Comparison of ENCODE assay signal across 7 cellular contexts in genomic region chr11:75331761-75332160, GRCh38. TPM values are rescaled to one million over a fixed set of nuclear protein-coding genes. Genes with fewer than 3 reads are reported as not detected.
DNase-seq lines count a peak whose midpoint lies in the region; ATAC-seq, FAIRE-seq and TF ChIP-seq lines count a peak whose summit lies in the region.
"Not testable (repeated sequence)": the region's sequence is repeated elsewhere in the genome, so short reads cannot be mapped to it uniquely, and the experiment has no call there.

No MANE protein-coding gene starts in this region.

- not testable (repeated sequence) for H3K4ac ChIP-seq in IMR-90 (ENCODE audit: low read depth, low read length)

- POLR2A ChIA-PET in CD8-positive, alpha-beta T cell (lab: Charles Lee) = interaction anchor here (0.9 to 4.4 kb wide), 3 partner anchors 9 to 56 kb away, joined by 3 to 22 read pairs (median 3); no protein-coding TSS in a partner anchor
- POLR2A ChIA-PET in IMR-90 (lab: Charles Lee; ENCODE audit: unreplicated experiment); activated CD4-positive, alpha-beta T cell treated with anti-CD3 and anti-CD28 coated beads, Interleukin-2, amount 10 ng/mL, durations not matched to agents 7 days and 5 days (lab: Charles Lee); K562 (lab: Yijun Ruan, JAX): not testable (repeated sequence)
- POLR2A ChIA-PET in naive thymus-derived CD8-positive, alpha-beta T cell (lab: Charles Lee) = interaction anchor here (0.9 to 5.3 kb wide), 6 partner anchors 9 to 55 kb away, joined by 3 to 57 read pairs (median 8); partner anchors contain the start of gene ARRB1

- H4K5ac ChIP-seq in IMR-90 (ENCODE audit: low read depth, low read length) = not testable (repeated sequence)

- not testable (repeated sequence) for H3K27me3 ChIP-seq in CD8-positive, alpha-beta T cell (ENCODE audit: insufficient read depth, low read length); IMR-90 (ENCODE audit: control insufficient read depth, insufficient read depth, low read length); K562 (ENCODE audit: control insufficient read depth in 2 of 2, insufficient read depth in 2 of 2, low read length in 2 of 2); gastroesophageal sphincter

- not testable (repeated sequence) for H2BK15ac ChIP-seq in IMR-90 (ENCODE audit: low read depth, low read length)

- in situ Hi-C loops in IMR-90 (cut with MboI; ENCODE audit: low sequenced_read_pairs); K562 (cut with MboI): not testable (repeated sequence)

- H2AK9ac ChIP-seq in IMR-90 (replicated peaks; ENCODE audit: low read depth, low read length, poor library complexity) = not testable (repeated sequence)

- not testable (repeated sequence) for H3K36me3 Mint-ChIP-seq in CD8-positive, alpha-beta T cell
- H3K36me3 Mint-ChIP-seq in activated CD4-positive, alpha-beta T cell treated with anti-CD3 and anti-CD28 coated beads, Interleukin-2, amount 10 ng/mL, durations not matched to agents 7 days and 5 days (ENCODE audit: low read depth) = peaks cover 17% of the 10 kb centered on the region
- H3K36me3 Mint-ChIP-seq in naive thymus-derived CD8-positive, alpha-beta T cell = peaks cover 0 to 12% (median 9%) of the 10 kb centered on the region in 3 donors

- TF ChIP-seq POLR2A in IMR-90 (IDR thresholded peaks at IDR 0.05; ENCODE audit: low read depth, low read length); K562 (conservative IDR thresholded peaks at IDR 0.05); gastroesophageal sphincter (IDR thresholded peaks at IDR 0.05): not testable (repeated sequence)

- not testable (repeated sequence) for H4K8ac ChIP-seq in IMR-90 (ENCODE audit: low read depth in 2 of 2, low read length in 2 of 2)

- H3K56ac ChIP-seq in IMR-90 (ENCODE audit: extremely low read depth, insufficient read depth, low read length) = not testable (repeated sequence)

- not testable (repeated sequence) for TF ChIP-seq RAD21 in IMR-90 (IDR thresholded peaks at IDR 0.05; ENCODE audit: low read length); K562 (CRISPR knock-in tag; conservative IDR thresholded peaks at IDR 0.05 in 1 of 2, IDR thresholded peaks at IDR 0.05 in 1 of 2)

- H2AK5ac ChIP-seq in IMR-90 (ENCODE audit: low read depth, low read length) = not testable (repeated sequence)

- H3K36me3 ChIP-seq in CD8-positive, alpha-beta T cell (ENCODE audit: insufficient read depth, low read length); IMR-90 (ENCODE audit: control insufficient read depth, insufficient read depth, low read length); gastroesophageal sphincter: not testable (repeated sequence)
- H3K36me3 ChIP-seq in K562 (ENCODE audit: control insufficient read depth, insufficient read depth, low read length) = peaks cover 13% of the 10 kb centered on the region; the same call in 1 of the 3 replicates

- not testable (repeated sequence) for H4K91ac ChIP-seq in IMR-90 (ENCODE audit: insufficient read depth, low read depth, low read length)

- not testable (repeated sequence) for TF ChIP-seq EP300 in K562 (IDR thresholded peaks at IDR 0.05; ENCODE audit: low read length); gastroesophageal sphincter (IDR thresholded peaks at IDR 0.05)

- peaks cover 16% of the 10 kb centered on the region; the same call in 1 of the 2 replicates for H3K9me1 ChIP-seq in IMR-90 (ENCODE audit: insufficient read depth, low read length)
- H3K9me1 ChIP-seq in K562 (ENCODE audit: control insufficient read depth, insufficient read depth, low read length) = not testable (repeated sequence)

- peaks cover 64% of the 10 kb centered on the region for H3K4me1 ChIP-seq in CD8-positive, alpha-beta T cell (ENCODE audit: insufficient read depth, low read length)
- H3K4me1 ChIP-seq in IMR-90 (ENCODE audit: control insufficient read depth, insufficient read depth, low read length) (peaks cover 20% of the 10 kb centered on the region), K562 (replicated peaks in 1 of 2; ENCODE audit: control insufficient read depth in 2 of 2, insufficient read depth in 2 of 2, low read length in 2 of 2) (peaks cover 44 to 45% of the 10 kb centered on the region in 2 experiments), gastroesophageal sphincter (peaks cover 11 to 100% (median 57%) of the 10 kb centered on the region in 3 donors)

- not testable (repeated sequence) for H3K27me3 Mint-ChIP-seq in CD8-positive, alpha-beta T cell (ENCODE audit: low read depth); activated CD4-positive, alpha-beta T cell treated with anti-CD3 and anti-CD28 coated beads, Interleukin-2, amount 10 ng/mL, durations not matched to agents 7 days and 5 days; naive thymus-derived CD8-positive, alpha-beta T cell; stimulated activated naive CD8-positive, alpha-beta T cell treated with anti-CD3 and anti-CD28 coated beads, Interleukin-15, amount 100 ng/mL, for 72 hours

- WGBS in IMR-90 (ENCODE audit: extremely low coverage in 2 of 2, insufficient read length in 1 of 2), 2 experiments = 100% methylated on average over 3 of the region's 9 CpGs; no CpG with 5 or more reads in 1 of the 2 experiments
- 88% methylated on average over 9 of the region's 9 CpGs for WGBS in K562 (ENCODE audit: insufficient coverage, low coverage, missing lambda C conversion rate)
- WGBS in gastroesophageal sphincter (ENCODE audit: low coverage in 1 of 2), 2 donors = 90 to 91% methylated on average over 6 to 9 of the region's 9 CpGs

- H3K4me1 Mint-ChIP-seq in CD8-positive, alpha-beta T cell (ENCODE audit: low read depth) = peaks cover 76% of the 10 kb centered on the region
- H3K4me1 Mint-ChIP-seq in activated CD4-positive, alpha-beta T cell treated with anti-CD3 and anti-CD28 coated beads, Interleukin-2, amount 10 ng/mL, durations not matched to agents 7 days and 5 days = peaks cover 50% of the 10 kb centered on the region
- H3K4me1 Mint-ChIP-seq in naive thymus-derived CD8-positive, alpha-beta T cell = peaks cover 48 to 86% (median 82%) of the 10 kb centered on the region in 4 donors
- peaks cover 87% of the 10 kb centered on the region for H3K4me1 Mint-ChIP-seq in stimulated activated naive CD8-positive, alpha-beta T cell treated with anti-CD3 and anti-CD28 coated beads, Interleukin-15, amount 100 ng/mL, for 72 hours

- TF ChIP-seq CTCF in CD8-positive, alpha-beta T cell (IDR thresholded peaks at IDR 0.05); IMR-90 (conservative IDR thresholded peaks at IDR 0.05; ENCODE audit: low read depth, low read length); K562 (IDR thresholded peaks at IDR 0.05 in 2 of 3, conservative IDR thresholded peaks at IDR 0.05 in 1 of 3; ENCODE audit: insufficient read depth in 2 of 3, low read depth in 1 of 3, low read length in 3 of 3); gastroesophageal sphincter (IDR thresholded peaks at IDR 0.05): not testable (repeated sequence)

- H3K18ac ChIP-seq in IMR-90 (ENCODE audit: low read depth, low read length) = not testable (repeated sequence)

- H3K4me2 ChIP-seq in IMR-90 (ENCODE audit: low read depth, low read length); K562 (ENCODE audit: insufficient read depth, low read length): not testable (repeated sequence)

- dilution Hi-C loops in IMR-90 (cut with HindIII; ENCODE audit: low sequenced_read_pairs, unreplicated experiment) = not testable (repeated sequence)

- H3K27ac ChIP-seq in CD8-positive, alpha-beta T cell (ENCODE audit: low read depth, low read length); IMR-90 (ENCODE audit: insufficient read depth, low read length); K562 (ENCODE audit: extremely low read depth, low read depth, low read length): not testable (repeated sequence)
- H3K27ac ChIP-seq in gastroesophageal sphincter = peak overlapping the region in 3 of 4 donors; percentile 80 to 98 (median 96)

- DNase-seq in CD8-positive, alpha-beta T cell; IMR-90; activated CD4-positive, alpha-beta T cell treated with anti-CD3 and anti-CD28 coated beads, Interleukin-2, amount 10 ng/mL, durations not matched to agents 7 days and 5 days; K562 (ENCODE audit: extremely low read depth in 1 of 4, low spot score in 3 of 4); naive thymus-derived CD8-positive, alpha-beta T cell; stimulated activated naive CD8-positive, alpha-beta T cell treated with anti-CD3 and anti-CD28 coated beads, Interleukin-15, amount 100 ng/mL, for 72 hours: not testable (repeated sequence)

- CTCF ChIA-PET in CD8-positive, alpha-beta T cell (lab: Charles Lee) = interaction anchor here (0.8 to 13.4 kb wide), 4 partner anchors 8 to 54 kb away, joined by 3 to 122 read pairs (median 16); no protein-coding TSS in a partner anchor
- CTCF ChIA-PET in IMR-90 (lab: Yijun Ruan, JAX) = interaction anchor here (2.9 kb wide), 1 partner anchor 52 kb away, joined by 11 read pairs; no protein-coding TSS in a partner anchor
- CTCF ChIA-PET in activated CD4-positive, alpha-beta T cell treated with anti-CD3 and anti-CD28 coated beads, Interleukin-2, amount 10 ng/mL, durations not matched to agents 7 days and 5 days (lab: Charles Lee) = interaction anchor here (1.0 to 4.5 kb wide), 4 partner anchors 10 to 200 kb away, joined by 3 to 31 read pairs (median 3); no protein-coding TSS in a partner anchor
- CTCF ChIA-PET in K562 (lab: Yijun Ruan, JAX; ENCODE audit: low intra/inter-chr PET ratio) = not testable (repeated sequence)

- H3K27ac Mint-ChIP-seq in CD8-positive, alpha-beta T cell = peak overlapping the region; percentile 55
- peak overlapping the region; percentile 42 for H3K27ac Mint-ChIP-seq in activated CD4-positive, alpha-beta T cell treated with anti-CD3 and anti-CD28 coated beads, Interleukin-2, amount 10 ng/mL, durations not matched to agents 7 days and 5 days
- H3K27ac Mint-ChIP-seq in naive thymus-derived CD8-positive, alpha-beta T cell = peak overlapping the region in 9 of 10 donors; percentile 15 to 90 (median 77)
- H3K27ac Mint-ChIP-seq in stimulated activated naive CD8-positive, alpha-beta T cell treated with anti-CD3 and anti-CD28 coated beads, Interleukin-15, amount 100 ng/mL, for 72 hours = peak overlapping the region; percentile 45 to 83

- H3K9me3 ChIP-seq in CD8-positive, alpha-beta T cell (ENCODE audit: low read length); IMR-90 (ENCODE audit: control insufficient read depth, insufficient read depth, low read length); K562 (replicated peaks; ENCODE audit: control insufficient read depth, insufficient read depth, low read depth, low read length); gastroesophageal sphincter: not testable (repeated sequence)

- H4K20me1 ChIP-seq in IMR-90 (ENCODE audit: insufficient read depth, low read length); K562 (replicated peaks; ENCODE audit: control insufficient read depth, insufficient read depth, low read length): not testable (repeated sequence)

- not testable (repeated sequence) for H2BK5ac ChIP-seq in IMR-90 (ENCODE audit: low read depth, low read length, poor library complexity, severe bottlenecking)

- not testable (repeated sequence) for H3K79me1 ChIP-seq in IMR-90 (ENCODE audit: low read depth in 1 of 2, low read length in 2 of 2)

- not testable (repeated sequence) for H3K4me3 ChIP-seq in CD8-positive, alpha-beta T cell (ENCODE audit: low read depth, low read length); IMR-90 (ENCODE audit: insufficient read depth, low read depth, low read length); K562; gastroesophageal sphincter

- H2BK20ac ChIP-seq in IMR-90 (ENCODE audit: low read depth, low read length) = peak overlapping the region; percentile 8; the same call in 1 of the 2 replicates

- H3K23ac ChIP-seq in IMR-90 (ENCODE audit: low read depth, low read length) = not testable (repeated sequence)

- H3K79me2 ChIP-seq in K562 (ENCODE audit: control insufficient read depth, insufficient read depth, low read length) = peaks cover 61% of the 10 kb centered on the region

- H2AFZ ChIP-seq in IMR-90 (replicated peaks; ENCODE audit: low read length, poor library complexity); K562 (ENCODE audit: low read depth, low read length): not testable (repeated sequence)

- H3K9ac ChIP-seq in IMR-90 (ENCODE audit: low read depth, low read length); K562 (ENCODE audit: insufficient read depth in 1 of 2, low read depth in 2 of 2, low read length in 2 of 2): not testable (repeated sequence)

- not testable (repeated sequence) for ATAC-seq in CD8-positive, alpha-beta T cell; IMR-90 (ENCODE audit: low read depth); K562; gastroesophageal sphincter; naive thymus-derived CD8-positive, alpha-beta T cell; stimulated activated naive CD8-positive, alpha-beta T cell treated with anti-CD3 and anti-CD28 coated beads, Interleukin-15, amount 100 ng/mL, for 72 hours

- H3K4me3 Mint-ChIP-seq in CD8-positive, alpha-beta T cell; activated CD4-positive, alpha-beta T cell treated with anti-CD3 and anti-CD28 coated beads, Interleukin-2, amount 10 ng/mL, durations not matched to agents 7 days and 5 days; stimulated activated naive CD8-positive, alpha-beta T cell treated with anti-CD3 and anti-CD28 coated beads, Interleukin-15, amount 100 ng/mL, for 72 hours: not testable (repeated sequence)
- H3K4me3 Mint-ChIP-seq in naive thymus-derived CD8-positive, alpha-beta T cell = peak overlapping the region in 6 of 10 donors; percentile 13 to 69 (median 38)

- not testable (repeated sequence) for FAIRE-seq in K562 (lab: Jason Lieb, UNC)

- H3K14ac ChIP-seq in IMR-90 (replicated peaks; ENCODE audit: low read depth, low read length) = not testable (repeated sequence)

- intact Hi-C loops in CD8-positive, alpha-beta T cell (cut with DNase I, micrococcal nuclease); IMR-90 (cut with micrococcal nuclease); K562 (cut with micrococcal nuclease): not testable (repeated sequence)

- not testable (repeated sequence) for H3K9me3 Mint-ChIP-seq in CD8-positive, alpha-beta T cell; activated CD4-positive, alpha-beta T cell treated with anti-CD3 and anti-CD28 coated beads, Interleukin-2, amount 10 ng/mL, durations not matched to agents 7 days and 5 days; naive thymus-derived CD8-positive, alpha-beta T cell; stimulated activated naive CD8-positive, alpha-beta T cell treated with anti-CD3 and anti-CD28 coated beads, Interleukin-15, amount 100 ng/mL, for 72 hours

- BruUV-seq in IMR-90 (replicated peaks; lab: Mats Ljungman, UMichigan); K562 (replicated peaks; lab: Mats Ljungman, UMichigan): not testable (repeated sequence)

- H2BK120ac ChIP-seq in IMR-90 (ENCODE audit: low read depth, low read length) = not testable (repeated sequence)

RNA-seq across cellular contexts. Expression of gene ARRB1, which starts 19.7 kb away (rescaled TPM):
- 10 to 100 TPM; 25.1 to 26.5 TPM for total RNA-seq in CD8-positive, alpha-beta T cell
- 13.1 and 17.4 TPM in 2 replicates for total RNA-seq in IMR-90 (2012; rRNA removed)
- polyA plus RNA-seq in IMR-90 (2012; rRNA removed) = 11.0 and 11.4 TPM in 2 replicates
- polyA plus RNA-seq in IMR-90 (2012; cell fraction: cytosol; rRNA removed) = 11.9 and 16.6 TPM in 2 replicates
- 9.6 and 12.8 TPM in 2 replicates for polyA plus RNA-seq in IMR-90 (2012; cell fraction: nucleus; rRNA removed; ENCODE audit: low replicate concordance)
- total RNA-seq in activated CD4-positive, alpha-beta T cell treated with anti-CD3 and anti-CD28 coated beads, Interleukin-2, amount 10 ng/mL, durations not matched to agents 7 days and 5 days = 10 to 100 TPM; 24.3 to 29.5 TPM
- 58.4 and 169 TPM in 2 replicates for total RNA-seq in K562 (2011; cell fraction: chromatin; rRNA removed; ENCODE audit: low replicate concordance)
- 93.3 and 107 TPM in 2 replicates for total RNA-seq in K562 (2011; cell fraction: nucleolus; rRNA removed)
- 70.8 and 73.7 TPM in 2 replicates for total RNA-seq in K562 (2011; cell fraction: nucleoplasm; rRNA removed)
- 21.8 and 27.6 TPM in 2 replicates for total RNA-seq in K562 (2014; rRNA removed)
- 22.9 and 28.5 TPM in 2 replicates for total RNA-seq in K562 (2014; rRNA removed; fragmentation: Illumina TruSeq; extraction: Trizol)
- 41.7 and 43.5 TPM in 2 replicates for total RNA-seq in K562 (2015; rRNA removed; fragmentation: Illumina TruSeq; extraction: Trizol)
- 43.6 and 45.4 TPM in 2 replicates for total RNA-seq in K562 (2021)
- polyA plus RNA-seq in K562 (2011; rRNA removed) = 26.2 and 30.8 TPM in 2 replicates
- polyA plus RNA-seq in K562 (2011; cell fraction: cytosol; rRNA removed) = 28.6 and 44.2 TPM in 2 replicates
- 30.8 and 44.9 TPM in 2 replicates for polyA plus RNA-seq in K562 (2011; cell fraction: nucleus; rRNA removed)
- polyA plus RNA-seq in K562 (2012) = 33.4 and 35.1 TPM in 2 replicates
- 35.6 and 38.4 TPM in 2 replicates for polyA plus RNA-seq in K562 (2014; fragmentation: Illumina TruSeq; extraction: Trizol)
- polyA plus RNA-seq in K562 (2014; fragmentation: Nextera tagmentation; extraction: Ambion mirVana) = 10 to 100 TPM in 1 of 2 experiments, 1 to 10 TPM in 1; 6.6 to 13.1 TPM
- 24.2 and 30.6 TPM in 2 replicates for polyA plus RNA-seq in K562 (2014; rRNA removed)
- polyA minus RNA-seq in K562 (2011; rRNA and poly(A)+ RNA removed) = 80.3 and 121 TPM in 2 replicates
- polyA minus RNA-seq in K562 (2011; cell fraction: cytosol; rRNA and poly(A)+ RNA removed) = 31.7 and 45.7 TPM in 2 replicates
- polyA minus RNA-seq in K562 (2011; cell fraction: nucleus; rRNA and poly(A)+ RNA removed) = 63.5 and 65.3 TPM in 2 replicates
- 100 to 1,000 TPM in 1 of 4 donors, 10 to 100 TPM in 3; 72.3 to 120 (median 93.0) TPM for total RNA-seq in gastroesophageal sphincter
- total RNA-seq in naive thymus-derived CD8-positive, alpha-beta T cell = 10 to 100 TPM; 60.0 to 65.3 TPM
- polyA plus RNA-seq in naive thymus-derived CD8-positive, alpha-beta T cell = 10 to 100 TPM in 1 of 3 donors, 1 to 10 TPM in 2; 7.6 to 12.2 (median 9.0) TPM
